In the genomic region with DNA sequence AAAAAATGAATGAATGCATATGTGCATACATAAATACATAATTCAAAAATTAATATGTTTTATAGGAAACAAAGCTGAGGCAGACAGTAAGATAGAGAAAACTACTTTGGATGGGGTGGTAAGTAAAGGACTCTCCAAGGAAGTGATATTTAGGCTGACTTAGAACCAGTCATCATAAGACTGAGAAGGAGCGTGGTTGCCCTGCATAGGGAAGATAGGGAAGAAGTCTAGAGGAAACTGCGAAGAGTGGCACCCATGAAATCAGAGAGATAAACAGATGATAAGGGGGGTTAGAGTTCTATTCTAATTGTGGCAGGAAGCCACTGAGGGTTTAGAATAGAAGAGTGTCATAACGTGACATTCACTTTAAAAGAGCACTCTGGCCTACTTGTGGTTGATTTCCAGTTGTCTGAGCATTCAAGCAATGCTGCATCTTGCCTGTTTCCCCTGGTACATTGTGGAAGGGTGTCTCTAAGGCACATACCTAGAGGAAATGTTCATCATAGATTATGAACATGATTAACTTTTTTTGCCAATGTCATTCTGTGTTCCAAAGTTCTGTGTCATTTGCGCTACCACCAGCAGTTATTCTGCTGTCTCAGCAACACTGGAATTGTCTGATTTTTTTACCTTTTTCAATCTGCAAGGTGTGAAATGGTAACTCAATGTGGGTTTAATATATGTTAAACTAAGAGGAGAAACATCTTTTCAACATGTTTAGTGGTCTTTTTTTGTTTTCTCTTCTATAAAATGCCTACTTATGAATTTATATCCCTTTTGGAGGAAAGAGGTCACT, we compare ENCODE assay signal across 13 cellular contexts. TPM values are rescaled to one million over a fixed set of nuclear protein-coding genes. Genes with fewer than 3 reads are reported as not detected.
A peak's percentile ranks its signal among the peaks of the same experiment; 100 is the strongest.
DNase-seq lines count a peak whose midpoint lies in the region; ATAC-seq and TF ChIP-seq lines count a peak whose summit lies in the region.
"Had no signal": no experiment of that assay in that cellular context is flagged by ENCODE, and none has a peak within 500 bp of the region (broad histone marks: within the 10 kb centered on the region; RNA-seq: fewer than 3 reads in every experiment).

No MANE protein-coding gene starts in this region.

- no peaks in the 10 kb centered on the region for H3K27me3 ChIP-seq in CD8-positive, alpha-beta memory T cell (ENCODE audit: insufficient read depth, low read length, poor library complexity, severe bottlenecking)
- no peaks in the 10 kb centered on the region for H3K27me3 ChIP-seq in testis
- H3K27me3 ChIP-seq: body of pancreas, vagina had no signal

- intact Hi-C loops in mucosa of descending colon (cut with DNase I, micrococcal nuclease) (no loop called here), testis (cut with DNase I; ENCODE audit: low total_unique reads) (no loop called here)

- H3K4me1 Mint-ChIP-seq in CD8-positive, alpha-beta memory T cell: peaks cover 16 to 20% (median 20%) of the 10 kb centered on the region in 3 donors
- peaks cover 80% of the 10 kb centered on the region for H3K4me1 Mint-ChIP-seq in HFFc6 (ENCODE audit: low read depth)
- peaks cover 12% of the 10 kb centered on the region for H3K4me1 Mint-ChIP-seq in activated naive CD8-positive, alpha-beta T cell treated with anti-CD3 and anti-CD28 coated beads, Interleukin-2, amount 10 ng/mL, durations not matched to agents 7 days and 5 days

- ATAC-seq in activated naive CD8-positive, alpha-beta T cell treated with anti-CD3 and anti-CD28 coated beads, Interleukin-2, amount 10 ng/mL, durations not matched to agents 7 days and 5 days (ENCODE audit: low read depth): peak; percentile 87
- peak; percentile 32 for ATAC-seq in mucosa of descending colon
- ATAC-seq in GM18520 (IDR thresholded peaks at IDR 0.05; ENCODE audit: unreplicated experiment): no peak
- ATAC-seq in GM19452 (IDR thresholded peaks at IDR 0.05; ENCODE audit: unreplicated experiment): no peak
- ATAC-seq: body of pancreas had no signal

- peak overlapping the region; percentile 63 to 98 (median 76) for H3K27ac Mint-ChIP-seq in CD8-positive, alpha-beta memory T cell
- peak overlapping the region; percentile 85 for H3K27ac Mint-ChIP-seq in HFFc6
- no peak overlapping the region for H3K27ac Mint-ChIP-seq in activated naive CD8-positive, alpha-beta T cell treated with anti-CD3 and anti-CD28 coated beads, Interleukin-2, amount 10 ng/mL, durations not matched to agents 7 days and 5 days

- no peak for TF ChIP-seq POLR2A in testis (IDR thresholded peaks at IDR 0.05)

- POLR2A ChIA-PET in CD8-positive, alpha-beta memory T cell (lab: Charles Lee): no interaction called here
- POLR2A ChIA-PET in activated naive CD8-positive, alpha-beta T cell treated with anti-CD3 and anti-CD28 coated beads, Interleukin-2, amount 10 ng/mL, durations not matched to agents 7 days and 5 days (lab: Charles Lee): no interaction called here

- H3K9me3 ChIP-seq in CD8-positive, alpha-beta memory T cell (ENCODE audit: low read length): no peaks in the 10 kb centered on the region
- no peaks in the 10 kb centered on the region for H3K9me3 ChIP-seq in mucosa of descending colon
- H3K9me3 ChIP-seq in testis: no peaks in the 10 kb centered on the region
- H3K9me3 ChIP-seq: body of pancreas, vagina had no signal

- H3K36me3 Mint-ChIP-seq in CD8-positive, alpha-beta memory T cell: no peaks in the 10 kb centered on the region
- no peaks in the 10 kb centered on the region for H3K36me3 Mint-ChIP-seq in HFFc6 (ENCODE audit: low read depth)
- H3K36me3 Mint-ChIP-seq in activated naive CD8-positive, alpha-beta T cell treated with anti-CD3 and anti-CD28 coated beads, Interleukin-2, amount 10 ng/mL, durations not matched to agents 7 days and 5 days: no peaks in the 10 kb centered on the region

- no peak overlapping the region for H3K4me3 ChIP-seq in CD8-positive, alpha-beta memory T cell (ENCODE audit: low read length)
- H3K4me3 ChIP-seq in mucosa of descending colon (no peak overlapping the region), testis (no peak overlapping the region)
- H3K4me3 ChIP-seq: body of pancreas, vagina had no signal

- peak in 3 of 5 donors; percentile 6 to 67 (median 39) for DNase-seq in CD8-positive, alpha-beta memory T cell
- DNase-seq in HFFc6: peak; percentile 91
- no peak for DNase-seq in activated naive CD8-positive, alpha-beta T cell treated with anti-CD3 and anti-CD28 coated beads, Interleukin-2, amount 10 ng/mL, durations not matched to agents 7 days and 5 days
- no peak for DNase-seq in mucosa of descending colon
- DNase-seq in testis: no peak
- DNase-seq in cerebellar nuclear complex (lab: John Stamatoyannopoulos, UW): no peak
- DNase-seq: activated CD4-positive, alpha-beta T cell treated with anti-CD3 and anti-CD28 coated beads for 1 hour; body of pancreas; glutamatergic neuron had no signal

- H3K4me1 ChIP-seq in CD8-positive, alpha-beta memory T cell (ENCODE audit: insufficient read depth, low read length): peaks cover 15% of the 10 kb centered on the region
- H3K4me1 ChIP-seq in mucosa of descending colon (ENCODE audit: low read depth) (peaks cover 13% of the 10 kb centered on the region), testis (no peaks in the 10 kb centered on the region)
- H3K4me1 ChIP-seq: vagina had no signal

- 87 to 90% methylated on average over 4 of the region's 4 CpGs for WGBS in testis, 2 donors

- peak overlapping the region; percentile 1 to 57 (median 16) for H3K4me3 Mint-ChIP-seq in CD8-positive, alpha-beta memory T cell
- peak overlapping the region; percentile 3; the same call in 1 of the 2 replicates for H3K4me3 Mint-ChIP-seq in HFFc6
- H3K4me3 Mint-ChIP-seq in activated naive CD8-positive, alpha-beta T cell treated with anti-CD3 and anti-CD28 coated beads, Interleukin-2, amount 10 ng/mL, durations not matched to agents 7 days and 5 days: no peak overlapping the region

- CTCF ChIA-PET in CD8-positive, alpha-beta memory T cell (lab: Charles Lee): no interaction called here

- no peaks in the 10 kb centered on the region for H3K27me3 Mint-ChIP-seq in CD8-positive, alpha-beta memory T cell
- no peaks in the 10 kb centered on the region for H3K27me3 Mint-ChIP-seq in HFFc6 (ENCODE audit: insufficient read depth)
- H3K27me3 Mint-ChIP-seq in activated naive CD8-positive, alpha-beta T cell treated with anti-CD3 and anti-CD28 coated beads, Interleukin-2, amount 10 ng/mL, durations not matched to agents 7 days and 5 days: no peaks in the 10 kb centered on the region

- TF ChIP-seq CTCF in HFFc6 (IDR thresholded peaks at IDR 0.05) (no peak), mucosa of descending colon (IDR thresholded peaks at IDR 0.05) (no peak), testis (IDR thresholded peaks at IDR 0.05) (no peak)

- H3K36me3 ChIP-seq in CD8-positive, alpha-beta memory T cell (ENCODE audit: insufficient read depth, low read length): no peaks in the 10 kb centered on the region
- H3K36me3 ChIP-seq in mucosa of descending colon (ENCODE audit: low read depth): no peaks in the 10 kb centered on the region
- no peaks in the 10 kb centered on the region for H3K36me3 ChIP-seq in testis (ENCODE audit: low read depth, missing control alignments)
- H3K36me3 ChIP-seq: vagina had no signal

- no peak overlapping the region for H3K27ac ChIP-seq in CD8-positive, alpha-beta memory T cell (ENCODE audit: low read depth, low read length)
- no peak overlapping the region for H3K27ac ChIP-seq in testis
- H3K27ac ChIP-seq: body of pancreas, vagina had no signal

- H3K9me3 Mint-ChIP-seq in CD8-positive, alpha-beta memory T cell: no peaks in the 10 kb centered on the region
- H3K9me3 Mint-ChIP-seq in HFFc6: no peaks in the 10 kb centered on the region
- H3K9me3 Mint-ChIP-seq in activated naive CD8-positive, alpha-beta T cell treated with anti-CD3 and anti-CD28 coated beads, Interleukin-2, amount 10 ng/mL, durations not matched to agents 7 days and 5 days: no peaks in the 10 kb centered on the region
- H3K9me3 Mint-ChIP-seq: nephron had no signal

RNA-seq across cellular contexts. Expression of gene GRAMD2B, which starts 49.4 kb away (rescaled TPM):
- 10 to 100 TPM in 1 of 2 experiments, 1 to 10 TPM in 1; 8.4 to 10.4 TPM for total RNA-seq in CD8-positive, alpha-beta memory T cell
- 7.0 TPM for polyA plus RNA-seq in CD8-positive, alpha-beta memory T cell
- total RNA-seq in HFFc6 (2021; fragmentation: NEBNext Ultra II Directional; extraction: Animal tissue kit (Norgen Biotek cat#: 25700)): 100 to 1,000 TPM in 2 of 6 experiments, 10 to 100 TPM in 4; 69.2 to 154 (median 80.5) TPM
- total RNA-seq in activated naive CD8-positive, alpha-beta T cell treated with anti-CD3 and anti-CD28 coated beads, Interleukin-2, amount 10 ng/mL, durations not matched to agents 7 days and 5 days: 1 to 10 TPM; 4.6 to 5.2 TPM
- total RNA-seq in mucosa of descending colon (10 to 100 TPM; 44.8 to 83.3 (median 55.6) TPM), testis (10 to 100 TPM; 23.5 to 35.0 TPM)
- polyA plus RNA-seq in testis (ENCODE audit: insufficient read depth, low read depth, low replicate concordance): 10.8 TPM

Comparison
In these comparisons a context has a peak if more than half of its experiments do, and no peak if none do; other contexts are left out.
1. DNase-seq: peak in CD8-positive, alpha-beta memory T cell (3 of 5) and HFFc6 (single experiment); none in activated naive CD8-positive, alpha-beta T cell treated with anti-CD3 and anti-CD28 coated beads, Interleukin-2, amount 10 ng/mL, durations not matched to agents 7 days and 5 days (single experiment), mucosa of descending colon (0 of 3), testis (single experiment) and cerebellar nuclear complex (0 of 2).
2. ATAC-seq: peak in activated naive CD8-positive, alpha-beta T cell treated with anti-CD3 and anti-CD28 coated beads, Interleukin-2, amount 10 ng/mL, durations not matched to agents 7 days and 5 days (single experiment) and mucosa of descending colon (single experiment); none in GM18520 (single experiment) and GM19452 (single experiment).